16 cellular contexts compared by ENCODE assay signal in genomic region chr15:74902295-74903075, GRCh38. TPM values are rescaled to one million over a fixed set of nuclear protein-coding genes. Genes with fewer than 3 reads are reported as not detected.
A peak's percentile ranks its signal among the peaks of the same experiment; 100 is the strongest.
DNase-seq lines count a peak whose midpoint lies in the region; ATAC-seq, FAIRE-seq and TF ChIP-seq lines count a peak whose summit lies in the region.
"Had no signal": no experiment of that assay in that cellular context is flagged by ENCODE, and none has a peak within 500 bp of the region (broad histone marks: within the 10 kb centered on the region; RNA-seq: fewer than 3 reads in every experiment).

No MANE protein-coding gene starts in this region.

- ATAC-seq in stimulated activated naive CD8-positive, alpha-beta T cell treated with anti-CD3 and anti-CD28 coated beads, Interleukin-15, Interleukin-2, amounts not matched to agents 100 U/mL and 50 U/mL, for 24 hours = no peak
- no peak for ATAC-seq in lower lobe of right lung
- ATAC-seq in PC-3 = no peak
- ATAC-seq in GM21423 (IDR thresholded peaks at IDR 0.05; ENCODE audit: unreplicated experiment) = no peak

- POLR2A ChIA-PET in RWPE1 (lab: Yijun Ruan, JAX; ENCODE audit: low non-redundant PET) = no interaction called here
- POLR2A ChIA-PET in PC-3 (lab: Charles Lee; ENCODE audit: unreplicated experiment) = interaction anchor here (0.6 kb wide), 1 partner anchor 93 kb away, joined by 4 read pairs; no protein-coding TSS in a partner anchor

- peaks cover 31% of the 10 kb centered on the region for H3K4me1 Mint-ChIP-seq in stimulated activated naive CD8-positive, alpha-beta T cell treated with anti-CD3 and anti-CD28 coated beads, Interleukin-15, Interleukin-2, amounts not matched to agents 100 ng/mL and 50 ng/mL, for 24 hours (ENCODE audit: low read depth)

- H3K9me3 ChIP-seq in lower lobe of right lung = no peaks in the 10 kb centered on the region
- no peaks in the 10 kb centered on the region for H3K9me3 ChIP-seq in PC-3 (ENCODE audit: low read length)
- H3K9me3 ChIP-seq: ascending aorta, MG63, psoas muscle, SJSA1 had no signal

- peak overlapping the region; percentile 63 for H3K27ac Mint-ChIP-seq in stimulated activated naive CD8-positive, alpha-beta T cell treated with anti-CD3 and anti-CD28 coated beads, Interleukin-15, Interleukin-2, amounts not matched to agents 100 ng/mL and 50 ng/mL, for 24 hours
- H3K27ac Mint-ChIP-seq: stimulated activated naive CD8-positive, alpha-beta T cell treated with anti-CD3 and anti-CD28 coated beads, Interleukin-15, amount 100 ng/mL, for 72 hours had no signal

- TF ChIP-seq CTCF in RWPE1 (conservative IDR thresholded peaks at IDR 0.05; ENCODE audit: low read depth) (no peak), lower lobe of right lung (IDR thresholded peaks at IDR 0.05) (no peak), PC-3 (conservative IDR thresholded peaks at IDR 0.05; ENCODE audit: low read depth, low read length) (no peak)

- H3K36me3 Mint-ChIP-seq in stimulated activated naive CD8-positive, alpha-beta T cell treated with anti-CD3 and anti-CD28 coated beads, Interleukin-15, Interleukin-2, amounts not matched to agents 100 ng/mL and 50 ng/mL, for 24 hours (ENCODE audit: low read depth) = peaks cover 61% of the 10 kb centered on the region

- H3K4me1 ChIP-seq in lower lobe of right lung (peaks cover 41% of the 10 kb centered on the region), PC-3 (ENCODE audit: insufficient read depth, low read length) (peaks cover 22% of the 10 kb centered on the region)

- H3K79me2 ChIP-seq in PC-3 (ENCODE audit: low read length) = peaks cover 21% of the 10 kb centered on the region

- CTCF ChIA-PET in RWPE1 (lab: Yijun Ruan, JAX) (interaction anchor here (0.5 to 2.3 kb wide), 27 partner anchors 8 to 141 kb away, joined by 3 to 12 read pairs (median 5); partner anchors contain the start of genes CPLX3, MPI and ULK3), PC-3 (lab: Charles Lee) (interaction anchor here (0.7 to 1.2 kb wide), 5 partner anchors 11 to 131 kb away, joined by 3 to 8 read pairs (median 4); no protein-coding TSS in a partner anchor)

- no peaks in the 10 kb centered on the region for H3K9me3 Mint-ChIP-seq in stimulated activated naive CD8-positive, alpha-beta T cell treated with anti-CD3 and anti-CD28 coated beads, Interleukin-15, Interleukin-2, amounts not matched to agents 100 ng/mL and 50 ng/mL, for 24 hours
- H3K9me3 Mint-ChIP-seq: stimulated activated naive CD8-positive, alpha-beta T cell treated with anti-CD3 and anti-CD28 coated beads, Interleukin-15, amount 100 ng/mL, for 72 hours had no signal

- H3K9ac ChIP-seq in PC-3 (ENCODE audit: low read length) = no peak overlapping the region

- peaks cover 71% of the 10 kb centered on the region for H3K36me3 ChIP-seq in lower lobe of right lung
- H3K36me3 ChIP-seq in PC-3 (ENCODE audit: low read depth, low read length) = peaks cover 17% of the 10 kb centered on the region; the same call in 1 of the 2 replicates

- no peaks in the 10 kb centered on the region for H3K27me3 Mint-ChIP-seq in stimulated activated naive CD8-positive, alpha-beta T cell treated with anti-CD3 and anti-CD28 coated beads, Interleukin-15, Interleukin-2, amounts not matched to agents 100 ng/mL and 50 ng/mL, for 24 hours
- H3K27me3 Mint-ChIP-seq: stimulated activated naive CD8-positive, alpha-beta T cell treated with anti-CD3 and anti-CD28 coated beads, Interleukin-15, amount 100 ng/mL, for 72 hours had no signal

- no peak overlapping the region for H3K4me3 ChIP-seq in lower lobe of right lung
- H3K4me3 ChIP-seq in PC-3 (ENCODE audit: low read length) = no peak overlapping the region
- H3K4me3 ChIP-seq: ascending aorta, coronary artery, MG63, psoas muscle, SJSA1 had no signal

- H3F3A ChIP-seq in PC-3 (ENCODE audit: low read length, unreplicated experiment) = peaks cover 4% of the 10 kb centered on the region

- BruUV-seq in PC-3 (replicated peaks; lab: Mats Ljungman, UMichigan) = no TSS peak

- no peaks in the 10 kb centered on the region for H4K20me1 ChIP-seq in PC-3 (ENCODE audit: low read length)

- H3K27me3 ChIP-seq in lower lobe of right lung (ENCODE audit: low read depth) = no peaks in the 10 kb centered on the region
- no peaks in the 10 kb centered on the region for H3K27me3 ChIP-seq in PC-3 (ENCODE audit: low read length)
- H3K27me3 ChIP-seq: ascending aorta, MG63, SJSA1 had no signal

- no peak overlapping the region for H2AFZ ChIP-seq in PC-3 (ENCODE audit: low read length)

- FAIRE-seq in RCC 7860 (lab: Jason Lieb, UNC) = no peak

- no peaks in the 10 kb centered on the region for H3K9me2 ChIP-seq in PC-3 (replicated peaks; ENCODE audit: low read length)

- no peak overlapping the region for H3K4me3 Mint-ChIP-seq in stimulated activated naive CD8-positive, alpha-beta T cell treated with anti-CD3 and anti-CD28 coated beads, Interleukin-15, Interleukin-2, amounts not matched to agents 100 ng/mL and 50 ng/mL, for 24 hours
- H3K4me3 Mint-ChIP-seq: stimulated activated naive CD8-positive, alpha-beta T cell treated with anti-CD3 and anti-CD28 coated beads, Interleukin-15, amount 100 ng/mL, for 72 hours had no signal

- H3K4me2 ChIP-seq in PC-3 (ENCODE audit: low read length) = no peak overlapping the region

- H3K27ac ChIP-seq in RWPE1 (peak overlapping the region; percentile 22; the same call in 1 of the 2 replicates), lower lobe of right lung (peak overlapping the region; percentile 8), PC-3 (ENCODE audit: low read length) (no peak overlapping the region), caudate nucleus (ENCODE audit: low read depth, low read length) (no peak overlapping the region)
- H3K27ac ChIP-seq: ascending aorta, coronary artery, psoas muscle, SJSA1 had no signal

- intact Hi-C loops in lower lobe of right lung (cut with DNase I) = no loop called here
- intact Hi-C loops in PC-3 (cut with micrococcal nuclease) = loop anchor here (5.0 to 10.0 kb wide), 2 partner anchors 35 to 58 kb away; partner anchors contain the start of genes COX5A and ULK3

- no peak for DNase-seq in stimulated activated naive CD8-positive, alpha-beta T cell treated with anti-CD3 and anti-CD28 coated beads, Interleukin-15, Interleukin-2, amounts not matched to agents 100 U/mL and 50 U/mL, for 24 hours
- no peak for DNase-seq in RWPE1 (ENCODE audit: low spot score)
- no peak for DNase-seq in lower lobe of right lung
- DNase-seq in PC-3 = no peak
- DNase-seq in caudate nucleus (lab: John Stamatoyannopoulos, UW) = no peak
- DNase-seq in RCC 7860 (ENCODE audit: low spot score) = no peak
- DNase-seq: activated gamma-delta T cell, DMS 273 treated with DMSO at 0.1 percent for 48 hours had no signal

RNA-seq across cellular contexts. Expression of gene FAM219B, which starts 4.2 kb away (rescaled TPM):
- total RNA-seq in lower lobe of right lung (92.2 TPM), PC-3 (2014; rRNA removed) (23.8 and 24.3 TPM in 2 replicates)

RNA-seq across cellular contexts. Expression of gene MPI, which starts 12.6 kb away (rescaled TPM):
- total RNA-seq in lower lobe of right lung (29.4 TPM), PC-3 (2014; rRNA removed) (30.6 and 35.2 TPM in 2 replicates)

RNA-seq across cellular contexts. Expression of gene SCAMP2, which starts 29.3 kb away (rescaled TPM):
- total RNA-seq in lower lobe of right lung (122 TPM), PC-3 (2014; rRNA removed) (30.1 and 39.1 TPM in 2 replicates)

RNA-seq across cellular contexts. Expression of gene COX5A, which starts 35.4 kb away (rescaled TPM):
- total RNA-seq in lower lobe of right lung (134 TPM), PC-3 (2014; rRNA removed) (109 and 145 TPM in 2 replicates)

RNA-seq across cellular contexts. Expression of gene RPP25, which starts 54.1 kb away (rescaled TPM):
- total RNA-seq in lower lobe of right lung (17.0 TPM), PC-3 (2014; rRNA removed) (6.6 and 7.1 TPM in 2 replicates)

Comparison
In these comparisons a context has a peak if more than half of its experiments do, and no peak if none do; other contexts are left out.
1. H3K27ac ChIP-seq: peak in RWPE1 (single experiment) and lower lobe of right lung (single experiment); none in PC-3 (single experiment) and caudate nucleus (single experiment).